In genomic region chr19:38949580-38950367, GRCh38 we compare ENCODE assay signal across 8 cellular contexts. TPM values are rescaled to one million over a fixed set of nuclear protein-coding genes. Genes with fewer than 3 reads are reported as not detected.
DNase-seq lines count a peak whose midpoint lies in the region; ATAC-seq and TF ChIP-seq lines count a peak whose summit lies in the region.

No MANE protein-coding gene starts in this region.

- WGBS in SK-N-SH (ENCODE audit: low lambda C conversion rate): 52% methylated on average over 43 of the region's 72 CpGs
- WGBS in testis, 2 donors: 19 to 21% methylated on average over 10 to 53 of the region's 72 CpGs

- no peak overlapping the region for H3K4me2 ChIP-seq in SK-N-SH

- intact Hi-C loops in left cardiac atrium (cut with DNase I): no loop called here
- intact Hi-C loops in posterior vena cava (cut with DNase I): no loop called here
- intact Hi-C loops in testis (cut with DNase I; ENCODE audit: low total_unique reads): no loop called here

- no peak for TF ChIP-seq EP300 in SK-N-SH (IDR thresholded peaks at IDR 0.05; ENCODE audit: borderline replicate concordance in 1 of 2, low read depth in 1 of 2, low read length in 1 of 2)

- H3K27me3 ChIP-seq in SK-N-SH (ENCODE audit: insufficient read depth): no peaks in the 10 kb centered on the region
- no peaks in the 10 kb centered on the region for H3K27me3 ChIP-seq in adipocyte (replicated peaks; ENCODE audit: control insufficient read depth, insufficient read depth, low read length)
- no peaks in the 10 kb centered on the region for H3K27me3 ChIP-seq in testis

- H3K9me2 ChIP-seq in SK-N-SH: no peaks in the 10 kb centered on the region

- no peak for TF ChIP-seq POLR2A in testis (IDR thresholded peaks at IDR 0.05)

- H3K36me3 ChIP-seq in SK-N-SH (replicated peaks in 1 of 2; ENCODE audit: control insufficient read depth in 1 of 2, insufficient read depth in 2 of 2, low read length in 1 of 2) (peaks cover 5 to 15% of the 10 kb centered on the region in 2 experiments), adipocyte (ENCODE audit: control insufficient read depth, insufficient read depth, low read length, severe bottlenecking) (peaks cover 14% of the 10 kb centered on the region), testis (ENCODE audit: low read depth, missing control alignments) (no peaks in the 10 kb centered on the region)

- no peaks in the 10 kb centered on the region for H3K79me2 ChIP-seq in SK-N-SH (ENCODE audit: insufficient read depth)

- TF ChIP-seq CTCF in SK-N-SH (IDR thresholded peaks at IDR 0.05) (no peak), testis (IDR thresholded peaks at IDR 0.05) (no peak)

- POLR2A ChIA-PET in SK-N-SH (lab: Yijun Ruan, JAX): interaction anchor here (1.6 kb wide), 1 partner anchor 19 kb away, joined by 5 read pairs; the partner anchor contains the start of genes MRPS12 and SARS2

- H3F3A ChIP-seq in SK-N-SH (replicated peaks; ENCODE audit: insufficient read depth): peaks cover 4% of the 10 kb centered on the region

- H3K9me3 ChIP-seq in SK-N-SH (no peaks in the 10 kb centered on the region), adipocyte (ENCODE audit: control insufficient read depth, low read length) (no peaks in the 10 kb centered on the region), testis (no peaks in the 10 kb centered on the region)

- CTCF ChIA-PET in SK-N-SH (lab: Yijun Ruan, JAX): interaction anchor here (0.9 to 1.7 kb wide), 4 partner anchors 10 to 19 kb away, joined by 3 to 6 read pairs (median 3); partner anchors contain the start of genes MRPS12 and SARS2

- peak overlapping the region in 1 of 2 experiments; percentile 20; a peak in 1 of 4 replicates for H3K4me3 ChIP-seq in SK-N-SH (ENCODE audit: low read depth in 2 of 2, low read length in 1 of 2)
- peak overlapping the region; percentile 70 for H3K4me3 ChIP-seq in adipocyte (ENCODE audit: low read length)
- peak overlapping the region; percentile 42 to 50 for H3K4me3 ChIP-seq in testis

- DNase-seq in NCI-H1694 (lab: John Stamatoyannopoulos, UW): peak; percentile 17
- no peak for DNase-seq in NCI-H1694 treated with DMSO at 0.1 percent for 48 hours (lab: John Stamatoyannopoulos, UW)
- peak; percentile 99 for DNase-seq in SK-N-SH
- DNase-seq in adipocyte (ENCODE audit: low read depth): peak; percentile 46
- peak; percentile 93 for DNase-seq in left cardiac atrium
- DNase-seq in posterior vena cava (ENCODE audit: low spot score): peak; percentile 95
- DNase-seq in testis: peak; percentile 97

- no peaks in the 10 kb centered on the region for H4K20me1 ChIP-seq in SK-N-SH (ENCODE audit: insufficient read depth)

- no peak overlapping the region for H3K9ac ChIP-seq in SK-N-SH
- no peak overlapping the region for H3K9ac ChIP-seq in adipocyte (ENCODE audit: low read length)

- ATAC-seq in left cardiac atrium: peak; percentile 95 to 98
- no peak for ATAC-seq in GM21526 (IDR thresholded peaks at IDR 0.05; ENCODE audit: low FRiP score, unreplicated experiment)

- no peak for TF ChIP-seq RAD21 in SK-N-SH (IDR thresholded peaks at IDR 0.05; ENCODE audit: low read length)

- no peak overlapping the region for H3K27ac ChIP-seq in SK-N-SH (ENCODE audit: low read depth in 2 of 2, low read length in 1 of 2)
- H3K27ac ChIP-seq in testis: no peak overlapping the region

- no peak overlapping the region for H2AFZ ChIP-seq in SK-N-SH (ENCODE audit: low read depth)

- H3K4me1 ChIP-seq in SK-N-SH (ENCODE audit: control insufficient read depth in 1 of 2, insufficient read depth in 2 of 2, low read depth in 1 of 2, low read length in 1 of 2): peaks cover 0 to 4% of the 10 kb centered on the region in 2 experiments; a peak in 1 of 4 replicates
- H3K4me1 ChIP-seq in adipocyte (ENCODE audit: control insufficient read depth, insufficient read depth, low read length): peaks cover 5% of the 10 kb centered on the region
- H3K4me1 ChIP-seq in testis: no peaks in the 10 kb centered on the region

TF ChIP-seq in SK-N-SH, 30 proteins besides CTCF, POLR2A, EP300 and RAD21:
- TF ChIP-seq USF2 (IDR thresholded peaks at IDR 0.05; ENCODE audit: borderline replicate concordance, low read depth, low read length) (no peak), MXI1 (IDR thresholded peaks at IDR 0.05; ENCODE audit: low read depth, low read length) (peak; percentile 28; the same call in 1 of the 2 replicates), GATA2 (CRISPR knock-in tag; IDR thresholded peaks at IDR 0.05) (0 out of 2 replicates have a peak, but pooled peaks have one; percentile 16)

RNA-seq across cellular contexts. Expression of gene MRPS12, which starts 19.0 kb away (rescaled TPM):
- polyA plus RNA-seq in SK-N-SH (2012; rRNA removed) (55.7 and 59.6 TPM in 2 replicates), testis (ENCODE audit: insufficient read depth, low read depth, low replicate concordance) (31.1 TPM)
- 27.9 and 43.4 TPM in 2 replicates for polyA plus RNA-seq in SK-N-SH (2012; cell fraction: cytosol; rRNA removed)
- polyA plus RNA-seq in SK-N-SH (2012; cell fraction: nucleus; rRNA removed): 30.4 and 35.2 TPM in 2 replicates
- total RNA-seq in left cardiac atrium (10 to 100 TPM; 56.2 to 69.0 TPM), posterior vena cava (10 to 100 TPM; 17.8 to 21.4 TPM), testis (10 to 100 TPM; 48.3 to 49.6 TPM)

RNA-seq across cellular contexts. Expression of gene SARS2, which starts 19.2 kb away (rescaled TPM):
- polyA plus RNA-seq in SK-N-SH (2012; rRNA removed) (36.5 and 39.8 TPM in 2 replicates), testis (ENCODE audit: insufficient read depth, low read depth, low replicate concordance) (33.5 TPM)
- 6.7 and 12.2 TPM in 2 replicates for polyA plus RNA-seq in SK-N-SH (2012; cell fraction: cytosol; rRNA removed)
- 209 and 249 TPM in 2 replicates for polyA plus RNA-seq in SK-N-SH (2012; cell fraction: nucleus; rRNA removed)
- total RNA-seq in left cardiac atrium (10 to 100 TPM in 1 of 2 donors, 1 to 10 TPM in 1; 9.5 to 17.7 TPM), posterior vena cava (1 to 10 TPM; 8.2 to 9.5 TPM), testis (10 to 100 TPM; 55.3 to 68.0 TPM)

RNA-seq across cellular contexts. Expression of gene FBXO17, which starts 25.8 kb away (rescaled TPM):
- 30.8 and 40.7 TPM in 2 replicates for polyA plus RNA-seq in SK-N-SH (2012; rRNA removed)
- 19.8 and 26.3 TPM in 2 replicates for polyA plus RNA-seq in SK-N-SH (2012; cell fraction: cytosol; rRNA removed)
- 82.4 and 84.3 TPM in 2 replicates for polyA plus RNA-seq in SK-N-SH (2012; cell fraction: nucleus; rRNA removed)
- total RNA-seq in left cardiac atrium: 1 to 10 TPM; 7.2 to 7.8 TPM
- total RNA-seq in posterior vena cava: 10 to 100 TPM; 17.4 to 23.0 TPM
- total RNA-seq in testis: 10 to 100 TPM; 11.8 to 14.2 TPM
- 10.3 TPM for polyA plus RNA-seq in testis (ENCODE audit: insufficient read depth, low read depth, low replicate concordance)

RNA-seq across cellular contexts. Expression of gene CCER2, which starts 37.8 kb away (rescaled TPM):
- 0.36 and 0.70 TPM in 2 replicates for polyA plus RNA-seq in SK-N-SH (2012; rRNA removed)
- 0.12 and 0.15 TPM in 2 replicates for polyA plus RNA-seq in SK-N-SH (2012; cell fraction: cytosol; rRNA removed)
- 4.9 and 7.5 TPM in 2 replicates for polyA plus RNA-seq in SK-N-SH (2012; cell fraction: nucleus; rRNA removed)
- total RNA-seq in left cardiac atrium: not detected
- under 1 TPM; 0.24 to 0.37 TPM for total RNA-seq in posterior vena cava
- total RNA-seq in testis: 1 to 10 TPM; 6.4 to 7.3 TPM
- 3.8 TPM for polyA plus RNA-seq in testis (ENCODE audit: insufficient read depth, low read depth, low replicate concordance)

RNA-seq across cellular contexts. Expression of gene NFKBIB, which starts 50.0 kb away (rescaled TPM):
- polyA plus RNA-seq in SK-N-SH (2012; rRNA removed) (29.6 and 31.8 TPM in 2 replicates), testis (ENCODE audit: insufficient read depth, low read depth, low replicate concordance) (88.0 TPM)
- 17.5 and 22.5 TPM in 2 replicates for polyA plus RNA-seq in SK-N-SH (2012; cell fraction: cytosol; rRNA removed)
- 18.6 and 29.5 TPM in 2 replicates for polyA plus RNA-seq in SK-N-SH (2012; cell fraction: nucleus; rRNA removed)
- total RNA-seq in left cardiac atrium (10 to 100 TPM; 17.9 to 23.0 TPM), posterior vena cava (10 to 100 TPM; 19.3 to 23.1 TPM), testis (100 to 1,000 TPM in 1 of 2 donors, 10 to 100 TPM in 1; 70.1 to 100 TPM)
